In genomic region chr5:893137-893506, GRCh38 we compare ENCODE assay signal across 8 cellular contexts. TPM values are rescaled to one million over a fixed set of nuclear protein-coding genes. Genes with fewer than 3 reads are reported as not detected.
DNase-seq lines count a peak whose midpoint lies in the region; ATAC-seq and TF ChIP-seq lines count a peak whose summit lies in the region.

No MANE protein-coding gene starts in this region.

- peak overlapping the region; percentile 96 for H3K4me3 ChIP-seq in SJSA1
- peak overlapping the region; percentile 70 to 94 (median 81) for H3K4me3 ChIP-seq in spleen

- peak overlapping the region; percentile 86 for H3K4me3 Mint-ChIP-seq in HFFc6

- no peak for TF ChIP-seq CTCF in HFFc6 (IDR thresholded peaks at IDR 0.05)
- TF ChIP-seq CTCF in foreskin keratinocyte (conservative IDR thresholded peaks at IDR 0.05): no peak
- no peak for TF ChIP-seq CTCF in spleen (IDR thresholded peaks at IDR 0.05 in 8 of 11, conservative IDR thresholded peaks at IDR 0.05 in 3 of 11)

- H3K36me3 Mint-ChIP-seq in HFFc6 (ENCODE audit: low read depth): peaks cover 25% of the 10 kb centered on the region

- H3K27me3 ChIP-seq in SJSA1 (replicated peaks): no peaks in the 10 kb centered on the region
- no peaks in the 10 kb centered on the region for H3K27me3 ChIP-seq in foreskin keratinocyte
- H3K27me3 ChIP-seq in spleen (replicated peaks in 1 of 7): no peaks in the 10 kb centered on the region

- H3K9me3 Mint-ChIP-seq in HFFc6: no peaks in the 10 kb centered on the region

- H3K27ac ChIP-seq in SJSA1 (peak overlapping the region; percentile 92), foreskin keratinocyte (peak overlapping the region; percentile 100), spleen (peak overlapping the region in 4 of 8 donors; percentile 91 to 95 (median 92))

- peak; percentile 9 for ATAC-seq in foreskin keratinocyte

- WGBS in spleen, 5 donors: 1 to 6% (median 2%) methylated on average over 12 to 31 of the region's 31 CpGs

- DNase-seq in ELR (ENCODE audit: low read depth) (peak; percentile 35), HFFc6 (no peak), SJSA1 (ENCODE audit: low read depth in 1 of 2, low spot score in 2 of 2) (no peak), foreskin keratinocyte (no peak), spleen (no peak), NCI-H146 treated with DMSO at 0.1 percent for 48 hours (lab: John Stamatoyannopoulos, UW; ENCODE audit: unreplicated experiment) (no peak), mucosa of gallbladder (ENCODE audit: low spot score) (no peak)
- DNase-seq in stimulated activated CD8-positive, alpha-beta memory T cell treated with anti-CD3 and anti-CD28 coated beads, Interleukin-4, amount 100 ng/mL, for 48 hours: no peak

- H3K27me3 Mint-ChIP-seq in HFFc6 (ENCODE audit: insufficient read depth): peaks cover 2% of the 10 kb centered on the region; the same call in 1 of the 2 replicates

- H3K27ac Mint-ChIP-seq in HFFc6: peak overlapping the region; percentile 55; the same call in 1 of the 2 replicates

- peaks cover 18% of the 10 kb centered on the region for H3K4me1 Mint-ChIP-seq in HFFc6 (ENCODE audit: low read depth)

- peaks cover 85% of the 10 kb centered on the region for H3K36me3 ChIP-seq in SJSA1
- H3K36me3 ChIP-seq in spleen: peaks cover 0 to 40% (median 30%) of the 10 kb centered on the region in 6 donors

- H3K4me1 ChIP-seq in SJSA1 (replicated peaks) (peaks cover 19% of the 10 kb centered on the region), foreskin keratinocyte (no peaks in the 10 kb centered on the region), spleen (peaks cover 15 to 37% (median 27%) of the 10 kb centered on the region in 6 donors)

- H3K9me3 ChIP-seq in SJSA1 (replicated peaks) (no peaks in the 10 kb centered on the region), spleen (no peaks in the 10 kb centered on the region)

- intact Hi-C loops in spleen (cut with DNase I; ENCODE audit: low total_unique reads): no loop called here

- TF ChIP-seq POLR2A in spleen (IDR thresholded peaks at IDR 0.05): no peak

RNA-seq across cellular contexts. Expression of gene TRIP13, which starts 0.4 kb away (rescaled TPM):
- total RNA-seq in HFFc6 (2021; fragmentation: NEBNext Ultra II Directional; extraction: Animal tissue kit (Norgen Biotek cat#: 25700)): 10 to 100 TPM; 16.5 to 40.4 (median 35.8) TPM
- 108 TPM in 2 replicates for total RNA-seq in SJSA1 (2014; rRNA removed; shearing (Covaris generic))
- total RNA-seq in foreskin keratinocyte: 43.4 and 58.3 TPM in 2 replicates
- polyA plus RNA-seq in foreskin keratinocyte: 27.7 and 37.9 TPM in 2 replicates
- total RNA-seq in spleen: 1 to 10 TPM; 1.0 to 5.4 (median 2.1) TPM
- polyA plus RNA-seq in spleen: 1 to 10 TPM; 1.2 to 3.4 (median 2.6) TPM
- total RNA-seq in mucosa of gallbladder: 0.92 TPM

RNA-seq across cellular contexts. Expression of gene BRD9, which starts 0.5 kb away (rescaled TPM):
- 10 to 100 TPM; 28.0 to 31.5 (median 31.0) TPM for total RNA-seq in HFFc6 (2021; fragmentation: NEBNext Ultra II Directional; extraction: Animal tissue kit (Norgen Biotek cat#: 25700))
- total RNA-seq in SJSA1 (2014; rRNA removed; shearing (Covaris generic)): 71.5 and 77.6 TPM in 2 replicates
- total RNA-seq in foreskin keratinocyte (35.1 and 38.6 TPM in 2 replicates), spleen (10 to 100 TPM; 32.2 to 82.9 (median 39.7) TPM), mucosa of gallbladder (40.8 TPM)
- polyA plus RNA-seq in foreskin keratinocyte (29.3 and 31.6 TPM in 2 replicates), spleen (10 to 100 TPM; 26.5 to 54.5 (median 38.6) TPM)

RNA-seq across cellular contexts. Expression of gene ZDHHC11, which starts 42.3 kb away (rescaled TPM):
- 1 to 10 TPM; 1.3 to 4.2 (median 1.8) TPM for total RNA-seq in HFFc6 (2021; fragmentation: NEBNext Ultra II Directional; extraction: Animal tissue kit (Norgen Biotek cat#: 25700))
- 0.05 TPM in 1 of 2 replicates, not detected in the other for total RNA-seq in SJSA1 (2014; rRNA removed; shearing (Covaris generic))
- total RNA-seq in foreskin keratinocyte (0.67 and 1.7 TPM in 2 replicates), spleen (10 to 100 TPM in 4 of 7 donors, 1 to 10 TPM in 3; 1.3 to 75.0 (median 10.5) TPM), mucosa of gallbladder (23.2 TPM)
- polyA plus RNA-seq in foreskin keratinocyte (0.58 and 0.62 TPM in 2 replicates), spleen (1 to 10 TPM; 1.9 to 2.8 (median 2.1) TPM)
